Comparison of ENCODE assay signal across 9 cellular contexts in genomic region chr6:4133941-4134838, GRCh38. TPM values are rescaled to one million over a fixed set of nuclear protein-coding genes. Genes with fewer than 3 reads are reported as not detected.
DNase-seq lines count a peak whose midpoint lies in the region; ATAC-seq, FAIRE-seq and TF ChIP-seq lines count a peak whose summit lies in the region.
"Had no signal": no experiment of that assay in that cellular context is flagged by ENCODE, and none has a peak within 500 bp of the region (broad histone marks: within the 10 kb centered on the region; RNA-seq: fewer than 3 reads in every experiment).

No MANE protein-coding gene starts in this region.

- H3K27ac ChIP-seq in HUES48 (ENCODE audit: low read depth, low read length) (peak overlapping the region; percentile 39), neuronal stem cell (replicated peaks; ENCODE audit: low read length) (no peak overlapping the region)

- peaks cover 36% of the 10 kb centered on the region for H3K36me3 Mint-ChIP-seq in activated CD8-positive, alpha-beta T cell treated with anti-CD3 and anti-CD28 coated beads for 36 hours (ENCODE audit: low read depth)

- intact Hi-C loops in activated CD8-positive, alpha-beta T cell treated with anti-CD3 and anti-CD28 coated beads for 36 hours (cut with micrococcal nuclease), result no loop called here

- H3K4ac ChIP-seq in neuronal stem cell (ENCODE audit: low read length), result no peak overlapping the region

- no CpG with 5 or more reads among the region's 13 CpGs for WGBS in neuronal stem cell (ENCODE audit: extremely low coverage in 2 of 2, insufficient read length in 2 of 2, insufficient replicate concordance in 1 of 2), 2 donors

- H2BK15ac ChIP-seq in neuronal stem cell (ENCODE audit: low read length), result no peak overlapping the region

- no peak overlapping the region for H2AK5ac ChIP-seq in neuronal stem cell (ENCODE audit: low read depth, low read length)

- H3K4me1 Mint-ChIP-seq in activated CD8-positive, alpha-beta T cell treated with anti-CD3 and anti-CD28 coated beads for 36 hours (ENCODE audit: low read depth), result peaks cover 54% of the 10 kb centered on the region

- peak overlapping the region; percentile 85 for H2AFZ ChIP-seq in neuronal stem cell (ENCODE audit: low read length)

- DNase-seq in AML-193 (lab: John Stamatoyannopoulos, UW) (peak; percentile 32 to 60), fibroblast of peridontal ligament (ENCODE audit: extremely low read depth) (peak; percentile 8), neuronal stem cell (ENCODE audit: low spot score) (no peak), frontal cortex (ENCODE audit: low spot score in 2 of 2) (no peak), GM19239 (ENCODE audit: insufficient read length, low spot score) (no peak)
- peak; percentile 78 for DNase-seq in activated CD8-positive, alpha-beta T cell treated with anti-CD3 and anti-CD28 coated beads for 36 hours

- no peak overlapping the region for H2BK5ac ChIP-seq in neuronal stem cell (ENCODE audit: low read length)

- H3K4me3 ChIP-seq in HUES48 (ENCODE audit: low read depth, low read length) (peak overlapping the region; percentile 77), neuronal stem cell (ENCODE audit: low read length in 2 of 2) (peak overlapping the region in 1 of 2 donors; percentile 80)

- H3K4me1 ChIP-seq in HUES48 (ENCODE audit: control insufficient read depth, insufficient read depth, low read length) (peaks cover 18% of the 10 kb centered on the region), neuronal stem cell (ENCODE audit: control insufficient read depth in 2 of 2, insufficient read depth in 1 of 2, low read depth in 1 of 2, low read length in 2 of 2) (peaks cover 6 to 11% of the 10 kb centered on the region in 2 donors)

- H2BK12ac ChIP-seq in neuronal stem cell (ENCODE audit: low read length), result no peak overlapping the region

- peak overlapping the region; percentile 86 for H3K4me3 Mint-ChIP-seq in activated CD8-positive, alpha-beta T cell treated with anti-CD3 and anti-CD28 coated beads for 36 hours

- FAIRE-seq in frontal cortex (lab: Jason Lieb, UNC) (no peak), GM19239 (lab: Jason Lieb, UNC) (no peak)

- H3K27ac Mint-ChIP-seq in activated CD8-positive, alpha-beta T cell treated with anti-CD3 and anti-CD28 coated beads for 36 hours, result peak overlapping the region; percentile 89

- H4K8ac ChIP-seq in neuronal stem cell (ENCODE audit: low read depth, low read length), result no peak overlapping the region

- POLR2A ChIA-PET in activated CD8-positive, alpha-beta T cell treated with anti-CD3 and anti-CD28 coated beads for 36 hours (lab: Charles Lee), result interaction anchor here (0.9 to 5.0 kb wide), 2 partner anchors 13 to 114 kb away, joined by 3 to 50 read pairs; a partner anchor contains a TSS

- CTCF ChIA-PET in activated CD8-positive, alpha-beta T cell treated with anti-CD3 and anti-CD28 coated beads for 36 hours (lab: Charles Lee), result interaction anchor here (1.0 to 5.7 kb wide), 3 partner anchors 21 to 113 kb away, joined by 4 to 46 read pairs (median 16); a partner anchor contains a TSS

- peaks cover 30% of the 10 kb centered on the region for H3K36me3 ChIP-seq in HUES48 (ENCODE audit: control insufficient read depth, insufficient read depth, low read length)
- peaks cover 0 to 29% of the 10 kb centered on the region in 2 donors for H3K36me3 ChIP-seq in neuronal stem cell (replicated peaks in 1 of 2; ENCODE audit: control insufficient read depth in 2 of 2, insufficient read depth in 2 of 2, low read length in 2 of 2)

- no peaks in the 10 kb centered on the region for H3K79me1 ChIP-seq in neuronal stem cell (ENCODE audit: low read depth, low read length)

- H3K27me3 ChIP-seq in HUES48 (ENCODE audit: control insufficient read depth, insufficient read depth, low read length), result no peaks in the 10 kb centered on the region
- peaks cover 0 to 27% (median 4%) of the 10 kb centered on the region in 3 experiments for H3K27me3 ChIP-seq in neuronal stem cell (ENCODE audit: control insufficient read depth in 3 of 3, insufficient read depth in 3 of 3, low read depth in 1 of 3, low read length in 3 of 3)

- no peak overlapping the region for H3K14ac ChIP-seq in neuronal stem cell (ENCODE audit: low read length)

- H3K27me3 Mint-ChIP-seq in activated CD8-positive, alpha-beta T cell treated with anti-CD3 and anti-CD28 coated beads for 36 hours, result no peaks in the 10 kb centered on the region

- TF ChIP-seq CTCF in activated CD8-positive, alpha-beta T cell treated with anti-CD3 and anti-CD28 coated beads for 36 hours (IDR thresholded peaks at IDR 0.05), result no peak

- H3K18ac ChIP-seq in neuronal stem cell (ENCODE audit: low read length), result no peak overlapping the region

- H2BK120ac ChIP-seq in neuronal stem cell (ENCODE audit: low read depth, low read length), result no peak overlapping the region

- no peak overlapping the region for H3K23ac ChIP-seq in neuronal stem cell (ENCODE audit: low read depth, low read length, poor library complexity)

- H3K4me2 ChIP-seq in neuronal stem cell (ENCODE audit: insufficient read depth, low read length, poor library complexity, severe bottlenecking), result peak overlapping the region; percentile 13

- H3K9me3 ChIP-seq in HUES48 (ENCODE audit: control insufficient read depth, insufficient read depth, low read length) (no peaks in the 10 kb centered on the region; the same call in 1 of the 2 replicates), neuronal stem cell (replicated peaks in 1 of 2; ENCODE audit: control insufficient read depth in 2 of 2, insufficient read depth in 1 of 2, low read depth in 1 of 2, low read length in 2 of 2) (peaks cover 0 to 7% of the 10 kb centered on the region in 2 donors)

- no peak overlapping the region for H4K91ac ChIP-seq in neuronal stem cell (ENCODE audit: low read depth, low read length, poor library complexity)

- no peak for ATAC-seq in activated CD8-positive, alpha-beta T cell treated with anti-CD3 and anti-CD28 coated beads for 36 hours
- ATAC-seq in GM21423 (IDR thresholded peaks at IDR 0.05; ENCODE audit: unreplicated experiment), result no peak

- peaks cover 6% of the 10 kb centered on the region for H3K9me3 Mint-ChIP-seq in activated CD8-positive, alpha-beta T cell treated with anti-CD3 and anti-CD28 coated beads for 36 hours

- H3K9ac ChIP-seq in HUES48 (ENCODE audit: low read depth, low read length) (peak overlapping the region; percentile 68), neuronal stem cell (ENCODE audit: low read depth, low read length, poor library complexity) (no peak overlapping the region)

RNA-seq across cellular contexts. Expression of gene ECI2, which starts 1.2 kb away (rescaled TPM):
- total RNA-seq in activated CD8-positive, alpha-beta T cell treated with anti-CD3 and anti-CD28 coated beads for 36 hours, result 10 to 100 TPM; 58.8 to 59.9 TPM
- 39.6 TPM for polyA plus RNA-seq in neuronal stem cell (2013, experiment 1 of 2)
- polyA plus RNA-seq in neuronal stem cell (2013, experiment 2 of 2), result 37.3 TPM
- 24.1 TPM for total RNA-seq in frontal cortex

RNA-seq across cellular contexts. Expression of gene FAM217A, which starts 55.3 kb away (rescaled TPM):
- total RNA-seq in activated CD8-positive, alpha-beta T cell treated with anti-CD3 and anti-CD28 coated beads for 36 hours, result not detected
- not detected for polyA plus RNA-seq in neuronal stem cell (2013, experiment 1 of 2)
- polyA plus RNA-seq in neuronal stem cell (2013, experiment 2 of 2), result not detected
- not detected for total RNA-seq in frontal cortex
- total RNA-seq: pulmonary artery endothelial cell had no signal

Comparison
In these comparisons a context has a peak if more than half of its experiments do, and no peak if none do; other contexts are left out.
1. DNase-seq: peak in AML-193 (2 of 2), activated CD8-positive, alpha-beta T cell treated with anti-CD3 and anti-CD28 coated beads for 36 hours (single experiment) and fibroblast of peridontal ligament (single experiment); none in neuronal stem cell (single experiment), frontal cortex (0 of 2) and GM19239 (single experiment).